Comparison of ENCODE assay signal across 1 cellular context in the genomic region with DNA sequence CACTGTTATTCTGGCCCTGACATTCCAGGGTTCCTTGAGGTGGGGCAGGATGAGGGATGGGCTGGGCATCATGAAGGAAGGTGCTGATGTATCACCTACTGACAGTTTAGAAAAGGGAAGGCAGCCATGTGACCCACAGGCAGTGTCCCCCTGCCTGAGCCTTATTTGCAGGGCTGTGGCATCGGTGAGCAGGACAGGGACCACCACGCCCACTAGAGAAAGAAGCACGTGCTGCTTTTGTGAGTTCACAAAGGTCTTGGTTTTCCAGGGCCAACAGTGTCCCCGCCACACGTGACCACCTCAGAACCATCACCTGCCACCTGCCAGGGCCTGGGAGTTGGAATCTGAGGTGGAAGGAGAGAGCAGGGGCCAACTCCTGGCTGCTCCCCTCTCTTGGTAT.
A peak's percentile ranks its signal among the peaks of the same experiment; 100 is the strongest.
TF ChIP-seq lines count a peak whose summit lies in the region.

No MANE protein-coding gene starts in this region.

TF ChIP-seq in HepG2, 621 proteins besides CTCF, POLR2A, EP300 and RAD21:
- TF ChIP-seq FOXA3 (CRISPR knock-in tag; IDR thresholded peaks at IDR 0.05) = no peak
- TF ChIP-seq, protein P1, sequence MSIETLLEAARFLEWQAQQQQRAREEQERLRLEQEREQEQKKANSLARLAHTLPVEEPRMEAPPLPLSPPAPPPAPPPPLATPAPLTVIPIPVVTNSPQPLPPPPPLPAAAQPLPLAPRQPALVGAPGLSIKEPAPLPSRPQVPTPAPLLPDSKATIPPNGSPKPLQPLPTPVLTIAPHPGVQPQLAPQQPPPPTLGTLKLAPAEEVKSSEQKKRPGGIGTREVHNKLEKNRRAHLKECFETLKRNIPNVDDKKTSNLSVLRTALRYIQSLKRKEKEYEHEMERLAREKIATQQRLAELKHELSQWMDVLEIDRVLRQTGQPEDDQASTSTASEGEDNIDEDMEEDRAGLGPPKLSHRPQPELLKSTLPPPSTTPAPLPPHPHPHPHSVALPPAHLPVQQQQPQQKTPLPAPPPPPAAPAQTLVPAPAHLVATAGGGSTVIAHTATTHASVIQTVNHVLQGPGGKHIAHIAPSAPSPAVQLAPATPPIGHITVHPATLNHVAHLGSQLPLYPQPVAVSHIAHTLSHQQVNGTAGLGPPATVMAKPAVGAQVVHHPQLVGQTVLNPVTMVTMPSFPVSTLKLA (IDR thresholded peaks at IDR 0.05) = peak; percentile 91
TF ChIP-seq in HepG2: peak in this region for 1.
